Comparison of ENCODE assay signal across 9 cellular contexts in genomic region chr19:44587863-44588752, GRCh38. TPM values are rescaled to one million over a fixed set of nuclear protein-coding genes. Genes with fewer than 3 reads are reported as not detected.
DNase-seq lines count a peak whose midpoint lies in the region; ATAC-seq and TF ChIP-seq lines count a peak whose summit lies in the region.
"Had no signal": no experiment of that assay in that cellular context is flagged by ENCODE, and none has a peak within 500 bp of the region (broad histone marks: within the 10 kb centered on the region; RNA-seq: fewer than 3 reads in every experiment).

No MANE protein-coding gene starts in this region.

- no peaks in the 10 kb centered on the region for H3K27me3 Mint-ChIP-seq in activated CD8-positive, alpha-beta T cell treated with anti-CD3 and anti-CD28 coated beads, Interleukin-2, amount 10 ng/mL, durations not matched to agents 7 days and 5 days (ENCODE audit: low read depth)

- H3K27ac Mint-ChIP-seq in activated CD8-positive, alpha-beta T cell treated with anti-CD3 and anti-CD28 coated beads, Interleukin-2, amount 10 ng/mL, durations not matched to agents 7 days and 5 days: peak overlapping the region; percentile 39

- H3K9me3 Mint-ChIP-seq in activated CD8-positive, alpha-beta T cell treated with anti-CD3 and anti-CD28 coated beads, Interleukin-2, amount 10 ng/mL, durations not matched to agents 7 days and 5 days (ENCODE audit: insufficient read depth): peaks cover 9% of the 10 kb centered on the region

- CTCF ChIA-PET in activated CD8-positive, alpha-beta T cell treated with anti-CD3 and anti-CD28 coated beads, Interleukin-2, amount 10 ng/mL, durations not matched to agents 7 days and 5 days (lab: Charles Lee): interaction anchor here (0.9 to 1.5 kb wide), 4 partner anchors 17 to 69 kb away, joined by 3 to 7 read pairs (median 4); no protein-coding TSS in a partner anchor

- in situ Hi-C loops in GM13976 (cut with MboI; ENCODE audit: low sequenced_read_pairs, unreplicated experiment): no loop called here

- intact Hi-C loops in left lung (cut with DNase I): no loop called here

- peak; percentile 60 for TF ChIP-seq CTCF in AG09319 (IDR thresholded peaks at IDR 0.05; ENCODE audit: low read depth, low read length)
- no peak for TF ChIP-seq CTCF in left lung (IDR thresholded peaks at IDR 0.05)
- no peak for TF ChIP-seq CTCF in GM13976 (IDR thresholded peaks at IDR 0.05; ENCODE audit: borderline replicate concordance, control extremely low read depth, extremely low read depth, insufficient read depth, missing control alignments)

- no peak for ATAC-seq in activated CD8-positive, alpha-beta T cell treated with anti-CD3 and anti-CD28 coated beads, Interleukin-2, amount 10 ng/mL, durations not matched to agents 7 days and 5 days
- ATAC-seq in left lung: peak; percentile 85
- no peak for ATAC-seq in GM21576 (IDR thresholded peaks at IDR 0.05; ENCODE audit: unreplicated experiment)
- ATAC-seq in GM21515 (IDR thresholded peaks at IDR 0.05; ENCODE audit: unreplicated experiment): no peak
- no peak for ATAC-seq in HG02642 (IDR thresholded peaks at IDR 0.05; ENCODE audit: poor library complexity, unreplicated experiment)

- no peaks in the 10 kb centered on the region for H3K36me3 ChIP-seq in left lung

- peak overlapping the region in 1 of 2 donors; percentile 69 for H3K27ac ChIP-seq in left lung

- POLR2A ChIA-PET in activated CD8-positive, alpha-beta T cell treated with anti-CD3 and anti-CD28 coated beads, Interleukin-2, amount 10 ng/mL, durations not matched to agents 7 days and 5 days (lab: Charles Lee): no interaction called here

- no peaks in the 10 kb centered on the region for H3K9me3 ChIP-seq in left lung

- H3K4me3 Mint-ChIP-seq in activated CD8-positive, alpha-beta T cell treated with anti-CD3 and anti-CD28 coated beads, Interleukin-2, amount 10 ng/mL, durations not matched to agents 7 days and 5 days: no peak overlapping the region

- no peaks in the 10 kb centered on the region for H3K36me3 Mint-ChIP-seq in activated CD8-positive, alpha-beta T cell treated with anti-CD3 and anti-CD28 coated beads, Interleukin-2, amount 10 ng/mL, durations not matched to agents 7 days and 5 days (ENCODE audit: low read depth)

- H3K27me3 ChIP-seq in left lung: no peaks in the 10 kb centered on the region

- H3K4me3 ChIP-seq in left lung: no peak overlapping the region

- peaks cover 8 to 28% of the 10 kb centered on the region in 2 donors for H3K4me1 ChIP-seq in left lung

- DNase-seq in AG09319 (ENCODE audit: extremely low read depth, low read depth): peak; percentile 87
- peak; percentile 86 for DNase-seq in HT-29 (ENCODE audit: low spot score)
- DNase-seq in activated CD8-positive, alpha-beta T cell treated with anti-CD3 and anti-CD28 coated beads, Interleukin-2, amount 10 ng/mL, durations not matched to agents 7 days and 5 days: peak; percentile 30
- DNase-seq in left lung: no peak
- DNase-seq in GM13976 (ENCODE audit: low spot score): no peak
- DNase-seq: right cardiac atrium had no signal

- H3K4me1 Mint-ChIP-seq in activated CD8-positive, alpha-beta T cell treated with anti-CD3 and anti-CD28 coated beads, Interleukin-2, amount 10 ng/mL, durations not matched to agents 7 days and 5 days (ENCODE audit: low read depth): peaks cover 15% of the 10 kb centered on the region

RNA-seq across cellular contexts. Expression of gene IGSF23, which starts 25.3 kb away (rescaled TPM):
- total RNA-seq in HT-29 (2014; rRNA removed; shearing (Covaris generic)): not detected in 2 replicates
- total RNA-seq in activated CD8-positive, alpha-beta T cell treated with anti-CD3 and anti-CD28 coated beads, Interleukin-2, amount 10 ng/mL, durations not matched to agents 7 days and 5 days: not detected
- total RNA-seq in left lung: not detected
- total RNA-seq: right cardiac atrium had no signal

RNA-seq across cellular contexts. Expression of gene PVR, which starts 55.6 kb away (rescaled TPM):
- 204 and 206 TPM in 2 replicates for total RNA-seq in HT-29 (2014; rRNA removed; shearing (Covaris generic))
- total RNA-seq in activated CD8-positive, alpha-beta T cell treated with anti-CD3 and anti-CD28 coated beads, Interleukin-2, amount 10 ng/mL, durations not matched to agents 7 days and 5 days: 1 to 10 TPM; 4.6 to 5.2 TPM
- total RNA-seq in left lung: 10 to 100 TPM; 46.3 to 67.9 TPM

RNA-seq across cellular contexts. Expression of gene CEACAM20, which starts 58.6 kb away (rescaled TPM):
- not detected in 2 replicates for total RNA-seq in HT-29 (2014; rRNA removed; shearing (Covaris generic))
- not detected for total RNA-seq in activated CD8-positive, alpha-beta T cell treated with anti-CD3 and anti-CD28 coated beads, Interleukin-2, amount 10 ng/mL, durations not matched to agents 7 days and 5 days
- not detected for total RNA-seq in left lung
- total RNA-seq: right cardiac atrium had no signal

Comparison
In these comparisons a context has a peak if more than half of its experiments do, and no peak if none do; other contexts are left out.
1. DNase-seq: peak in AG09319 (single experiment), HT-29 (single experiment) and activated CD8-positive, alpha-beta T cell treated with anti-CD3 and anti-CD28 coated beads, Interleukin-2, amount 10 ng/mL, durations not matched to agents 7 days and 5 days (single experiment); none in left lung (0 of 2) and GM13976 (single experiment).
2. RNA of gene PVR, which starts 55.6 kb away (total RNA-seq): 204 to 206 TPM in HT-29 and 46.3 to 67.9 TPM in left lung; 4.6 to 5.2 TPM in activated CD8-positive, alpha-beta T cell treated with anti-CD3 and anti-CD28 coated beads, Interleukin-2, amount 10 ng/mL, durations not matched to agents 7 days and 5 days; every median in the first group is over 4 times any median in the second.